ENCODE assay signal across 8 cellular contexts in the genomic region with DNA sequence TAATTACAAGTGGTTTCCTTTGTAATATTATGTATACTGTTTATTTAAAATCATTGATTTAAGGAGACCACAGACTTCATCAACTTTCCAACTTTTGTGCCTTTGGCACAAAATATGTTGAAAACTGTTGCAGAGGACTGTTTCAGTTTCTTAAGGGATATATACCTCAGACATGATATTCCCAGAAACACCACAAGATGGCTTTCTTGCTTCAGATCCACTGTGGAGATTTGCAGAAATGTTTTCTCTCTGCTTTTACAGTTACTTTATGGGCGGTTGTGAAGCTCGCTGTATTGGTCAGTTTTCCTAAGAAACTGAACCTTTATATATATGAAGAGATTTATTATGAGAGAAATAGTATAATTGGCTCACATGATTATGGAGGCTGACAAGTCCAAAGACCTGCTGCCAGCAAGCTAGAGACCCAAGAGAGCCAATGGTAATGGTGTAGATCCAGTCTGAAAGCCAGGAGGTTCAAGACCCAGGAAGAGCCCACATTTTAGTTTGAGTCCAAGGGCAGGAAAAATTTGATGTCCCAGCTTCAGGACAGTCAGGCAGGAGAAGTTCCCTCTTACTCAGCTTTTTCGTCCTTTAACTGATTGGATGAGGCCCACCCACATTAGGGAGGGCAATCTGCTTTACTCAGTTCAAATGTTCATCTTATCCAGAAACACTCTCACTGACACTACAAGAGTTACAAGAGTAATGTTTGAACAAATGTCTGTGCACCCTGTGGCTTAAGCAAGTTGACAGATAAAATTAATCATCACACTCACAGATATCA. TPM values are rescaled to one million over a fixed set of nuclear protein-coding genes. Genes with fewer than 3 reads are reported as not detected.
A peak's percentile ranks its signal among the peaks of the same experiment; 100 is the strongest.
DNase-seq lines count a peak whose midpoint lies in the region; ATAC-seq and TF ChIP-seq lines count a peak whose summit lies in the region.

No MANE protein-coding gene starts in this region.

- no peaks in the 10 kb centered on the region for H3K27me3 ChIP-seq in RWPE2 (ENCODE audit: insufficient read depth, poor library complexity, severe bottlenecking)
- H3K27me3 ChIP-seq in prostate gland (replicated peaks; ENCODE audit: insufficient read depth), result no peaks in the 10 kb centered on the region

- H3K36me3 ChIP-seq in RWPE2 (ENCODE audit: low read depth), result peaks cover 6% of the 10 kb centered on the region
- H3K36me3 ChIP-seq in prostate gland, result no peaks in the 10 kb centered on the region

- no peak for TF ChIP-seq POLR2A in prostate gland (IDR thresholded peaks at IDR 0.05)

- intact Hi-C loops in prostate gland (cut with DNase I), result loop anchor here (2.0 to 5.0 kb wide), 2 partner anchors 93 to 196 kb away; no protein-coding TSS in a partner anchor

- DNase-seq in GM10266 (ENCODE audit: extremely low spot score), result peak; percentile 22
- DNase-seq in RWPE2 (ENCODE audit: low spot score), result no peak
- DNase-seq in fibroblast of the aortic adventitia (ENCODE audit: low read depth), result peak; percentile 83
- DNase-seq in prostate gland (ENCODE audit: low spot score), result no peak
- DNase-seq in NCI-H187 treated with DMSO at 0.1 percent for 48 hours (lab: John Stamatoyannopoulos, UW), result no peak
- DNase-seq in activated gamma-delta T cell treated with Interleukin-2 at 50 U/mL for 16 hours, result no peak

- H3K9me3 ChIP-seq in RWPE2 (ENCODE audit: severe bottlenecking) (no peaks in the 10 kb centered on the region), prostate gland (no peaks in the 10 kb centered on the region)

- ATAC-seq in HG03135 (IDR thresholded peaks at IDR 0.05; ENCODE audit: unreplicated experiment) (peak; percentile 59), RWPE2 (ENCODE audit: low read depth) (peak; percentile 72; the same call in 2 of the 3 replicates), HG03571 (IDR thresholded peaks at IDR 0.05; ENCODE audit: unreplicated experiment) (no peak)

- WGBS in prostate gland, result 56% methylated on average over 3 of the region's 3 CpGs

- no peaks in the 10 kb centered on the region for H3K4me1 ChIP-seq in RWPE2 (ENCODE audit: insufficient read depth, poor library complexity, severe bottlenecking)
- H3K4me1 ChIP-seq in prostate gland (replicated peaks), result no peaks in the 10 kb centered on the region

- H3K4me3 ChIP-seq in RWPE2 (ENCODE audit: severe bottlenecking) (no peak overlapping the region), fibroblast of the aortic adventitia (ENCODE audit: low read depth, low read length) (no peak overlapping the region), prostate gland (no peak overlapping the region)

- H3K27ac ChIP-seq in RWPE2 (ENCODE audit: poor library complexity, severe bottlenecking) (no peak overlapping the region), prostate gland (no peak overlapping the region)

- TF ChIP-seq CTCF in GM10266 (IDR thresholded peaks at IDR 0.05; ENCODE audit: control insufficient read depth, insufficient read depth, low read depth, missing control alignments), result peak; percentile 1
- peak; percentile 80 for TF ChIP-seq CTCF in RWPE2 (IDR thresholded peaks at IDR 0.05; ENCODE audit: poor library complexity, severe bottlenecking)
- TF ChIP-seq CTCF in fibroblast of the aortic adventitia (IDR thresholded peaks at IDR 0.05; ENCODE audit: insufficient read depth, low read length), result peak; percentile 80
- TF ChIP-seq CTCF in prostate gland (IDR thresholded peaks at IDR 0.05), result peak in 3 of 4 experiments; percentile 54 to 83 (median 68)

RNA-seq across cellular contexts. Expression of a gene that starts 12.8 kb away (rescaled TPM):
- 17.0 and 21.7 TPM in 2 replicates for total RNA-seq in fibroblast of the aortic adventitia (ENCODE audit: low replicate concordance)
- 10 to 100 TPM in 1 of 2 donors, 1 to 10 TPM in 1; 6.4 to 20.3 TPM for total RNA-seq in prostate gland

Comparison
In these comparisons a context has a peak if more than half of its experiments do, and no peak if none do; other contexts are left out.
1. DNase-seq: peak in GM10266 (single experiment) and fibroblast of the aortic adventitia (single experiment); none in RWPE2 (single experiment), prostate gland (single experiment), NCI-H187 treated with DMSO at 0.1 percent for 48 hours (single experiment) and activated gamma-delta T cell treated with Interleukin-2 at 50 U/mL for 16 hours (single experiment).
2. CTCF ChIP-seq: peak in every context shown above with its lines; median percentile 80 in RWPE2; 80 in fibroblast of the aortic adventitia; 68 in prostate gland; 1 in GM10266.